In the genomic region with DNA sequence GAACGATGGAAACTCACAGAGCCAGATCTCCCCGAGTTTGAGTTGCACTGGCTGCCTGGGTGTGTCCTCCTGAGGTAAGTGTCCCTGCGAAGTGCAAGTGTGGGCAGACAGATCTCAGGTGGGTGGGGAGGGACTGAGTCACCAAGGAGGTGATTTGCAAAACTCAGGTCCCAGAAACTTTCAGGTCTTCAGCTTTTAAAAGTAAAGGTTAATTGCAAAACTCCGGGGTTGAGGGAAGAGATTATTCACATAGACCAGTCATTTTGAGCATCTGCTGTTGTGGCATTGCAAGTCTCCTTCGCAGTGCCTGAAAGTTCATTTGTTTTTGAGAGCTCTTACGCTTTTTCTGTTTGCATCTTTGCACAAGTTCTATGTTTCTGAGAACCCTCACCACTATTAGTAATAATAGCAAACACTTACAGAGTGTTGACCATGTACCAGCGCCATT, we compare ENCODE assay signal across 8 cellular contexts. TPM values are rescaled to one million over a fixed set of nuclear protein-coding genes. Genes with fewer than 3 reads are reported as not detected.
DNase-seq lines count a peak whose midpoint lies in the region; ATAC-seq, FAIRE-seq and TF ChIP-seq lines count a peak whose summit lies in the region.
"Had no signal": no experiment of that assay in that cellular context is flagged by ENCODE, and none has a peak within 500 bp of the region (broad histone marks: within the 10 kb centered on the region; RNA-seq: fewer than 3 reads in every experiment).

No MANE protein-coding gene starts in this region.

- H3K9ac ChIP-seq in trophoblast cell (ENCODE audit: low read length): no peak overlapping the region

- no peaks in the 10 kb centered on the region for H3K9me3 Mint-ChIP-seq in T-cell

- H3K4me1 ChIP-seq in trophoblast cell (ENCODE audit: control insufficient read depth in 1 of 2, insufficient read depth in 2 of 2, low read length in 2 of 2): no peaks in the 10 kb centered on the region

- no peak overlapping the region for H3K4me2 ChIP-seq in trophoblast cell (ENCODE audit: low read length)

- no peak overlapping the region for H3K23ac ChIP-seq in trophoblast cell (ENCODE audit: low read length)

- no peak overlapping the region for H2AFZ ChIP-seq in trophoblast cell (ENCODE audit: insufficient read depth, low read length, poor library complexity)

- no peak overlapping the region for H4K91ac ChIP-seq in trophoblast cell (ENCODE audit: low read depth, low read length)

- no peak overlapping the region for H2AK5ac ChIP-seq in trophoblast cell (ENCODE audit: low read length)

- no peak overlapping the region for H2BK5ac ChIP-seq in trophoblast cell (ENCODE audit: low read depth, low read length, poor library complexity)

- H3K79me2 ChIP-seq in trophoblast cell (ENCODE audit: control insufficient read depth, insufficient read depth, low read length, poor library complexity): no peaks in the 10 kb centered on the region

- H3K14ac ChIP-seq in trophoblast cell (ENCODE audit: low read length): no peak overlapping the region

- H3K36me3 Mint-ChIP-seq in T-cell: peaks cover 83% of the 10 kb centered on the region

- no peak overlapping the region for H3K18ac ChIP-seq in trophoblast cell (ENCODE audit: low read length)

- peak overlapping the region; percentile 92 to 98 for H3K27ac Mint-ChIP-seq in T-cell

- H3K27me3 Mint-ChIP-seq in T-cell: no peaks in the 10 kb centered on the region

- no peak for FAIRE-seq in bronchial epithelial cell (lab: Jason Lieb, UNC)

- TF ChIP-seq CTCF in bronchial epithelial cell (IDR thresholded peaks at IDR 0.05; ENCODE audit: insufficient read depth, low read length, severe bottlenecking) (no peak), brain microvascular endothelial cell (IDR thresholded peaks at IDR 0.05; ENCODE audit: low read depth, low read length, missing control alignments) (no peak)

- DNase-seq in T-cell (peak in 5 of 34 experiments; percentile 18 to 71 (median 52)), bronchial epithelial cell (ENCODE audit: low read depth) (peak; percentile 93), cerebellar cortex (ENCODE audit: low spot score) (no peak), brain microvascular endothelial cell (no peak), trophoblast cell (no peak)
- DNase-seq in stimulated activated naive CD8-positive, alpha-beta T cell treated with anti-CD3 and anti-CD28 coated beads, Interleukin-15, Interleukin-2, amounts not matched to agents 100 U/mL and 50 U/mL, for 24 hours: peak; percentile 77

- H3K79me1 ChIP-seq in trophoblast cell (ENCODE audit: low read length): no peaks in the 10 kb centered on the region

- no peak overlapping the region for H3K4ac ChIP-seq in trophoblast cell (ENCODE audit: low read depth, low read length)

- peak overlapping the region; percentile 91 to 98 (median 98) for H3K4me3 Mint-ChIP-seq in T-cell

- POLR2A ChIA-PET in T-cell (lab: Charles Lee): interaction anchor here (0.6 to 8.1 kb wide), 21 partner anchors 8 to 549 kb away, joined by 3 to 165 read pairs (median 4); no protein-coding TSS in a partner anchor

- no peak overlapping the region for H3K27ac ChIP-seq in brain microvascular endothelial cell
- no peak overlapping the region for H3K27ac ChIP-seq in trophoblast cell (ENCODE audit: low read depth, low read length)

- H3K4me3 ChIP-seq in bronchial epithelial cell (ENCODE audit: low read depth, low read length): no peak overlapping the region
- no peak overlapping the region for H3K4me3 ChIP-seq in brain microvascular endothelial cell (ENCODE audit: low read depth, low read length)
- no peak overlapping the region for H3K4me3 ChIP-seq in trophoblast cell (ENCODE audit: low read depth, low read length)
- H3K4me3 ChIP-seq: SJSA1 had no signal

- H4K12ac ChIP-seq in trophoblast cell (ENCODE audit: low read depth, low read length): no peak overlapping the region

- CTCF ChIA-PET in T-cell (lab: Charles Lee): interaction anchor here (0.5 to 1.5 kb wide), 9 partner anchors 13 to 148 kb away, joined by 3 to 8 read pairs (median 4); no protein-coding TSS in a partner anchor

- no peak overlapping the region for H2BK12ac ChIP-seq in trophoblast cell (ENCODE audit: low read length)

- peaks cover 9% of the 10 kb centered on the region for H3K36me3 ChIP-seq in bronchial epithelial cell (ENCODE audit: control insufficient read depth, insufficient read depth, low read length)
- no peaks in the 10 kb centered on the region for H3K36me3 ChIP-seq in brain microvascular endothelial cell (replicated peaks)
- no peaks in the 10 kb centered on the region for H3K36me3 ChIP-seq in trophoblast cell (ENCODE audit: control insufficient read depth in 1 of 2, insufficient read depth in 2 of 2, low read length in 2 of 2)

- H3K4me1 Mint-ChIP-seq in T-cell: peaks cover 93 to 100% (median 96%) of the 10 kb centered on the region in 3 donors

- no peak overlapping the region for H2BK120ac ChIP-seq in trophoblast cell (ENCODE audit: insufficient read depth, low read length, poor library complexity)

- in situ Hi-C loops in brain microvascular endothelial cell (cut with HindIII; ENCODE audit: low pct_ligation_motif_present, low sequenced_read_pairs): no loop called here

- no CpG with 5 or more reads among the region's 7 CpGs for WGBS in trophoblast cell (ENCODE audit: extremely low coverage, insufficient coverage, insufficient read length)

- H3K9me3 ChIP-seq in trophoblast cell (ENCODE audit: insufficient read depth, low read depth, low read length): no peaks in the 10 kb centered on the region
- H3K9me3 ChIP-seq: SJSA1 had no signal

- H4K8ac ChIP-seq in trophoblast cell (ENCODE audit: low read depth, low read length): no peak overlapping the region

- no peaks in the 10 kb centered on the region for H3K27me3 ChIP-seq in bronchial epithelial cell (ENCODE audit: control insufficient read depth, insufficient read depth, low read length)
- no peaks in the 10 kb centered on the region for H3K27me3 ChIP-seq in brain microvascular endothelial cell (replicated peaks)
- no peaks in the 10 kb centered on the region for H3K27me3 ChIP-seq in trophoblast cell (ENCODE audit: insufficient read depth, low read length)
- H3K27me3 ChIP-seq: SJSA1 had no signal

- ATAC-seq in GM21825 (IDR thresholded peaks at IDR 0.05; ENCODE audit: unreplicated experiment) (peak; percentile 24), T-cell (replicated peaks in 1 of 4) (peak in 3 of 4 experiments; percentile 39 to 41 (median 40))
- ATAC-seq in stimulated activated naive CD8-positive, alpha-beta T cell treated with anti-CD3 and anti-CD28 coated beads, Interleukin-15, Interleukin-2, amounts not matched to agents 100 U/mL and 50 U/mL, for 24 hours: peak; percentile 59

RNA-seq across cellular contexts. Expression of gene CD44, which starts 7.1 kb away (rescaled TPM):
- total RNA-seq in T-cell (1,000 to 10,000 TPM in 1 of 5 donors, 100 to 1,000 TPM in 4; 732 to 1,108 (median 781) TPM), bronchial epithelial cell (254 and 319 TPM in 2 replicates)
- polyA plus RNA-seq in trophoblast cell (2013): 15.1 and 16.7 TPM in 2 replicates

Comparison
In these comparisons a context has a peak if more than half of its experiments do, and no peak if none do; other contexts are left out.
1. DNase-seq: peak in bronchial epithelial cell (single experiment) and stimulated activated naive CD8-positive, alpha-beta T cell treated with anti-CD3 and anti-CD28 coated beads, Interleukin-15, Interleukin-2, amounts not matched to agents 100 U/mL and 50 U/mL, for 24 hours (single experiment); none in cerebellar cortex (single experiment), brain microvascular endothelial cell (single experiment) and trophoblast cell (0 of 2).
2. Peak in every context shown above with its lines, with median percentiles within 50 percentile points of each other: ATAC-seq.